In the genomic region with DNA sequence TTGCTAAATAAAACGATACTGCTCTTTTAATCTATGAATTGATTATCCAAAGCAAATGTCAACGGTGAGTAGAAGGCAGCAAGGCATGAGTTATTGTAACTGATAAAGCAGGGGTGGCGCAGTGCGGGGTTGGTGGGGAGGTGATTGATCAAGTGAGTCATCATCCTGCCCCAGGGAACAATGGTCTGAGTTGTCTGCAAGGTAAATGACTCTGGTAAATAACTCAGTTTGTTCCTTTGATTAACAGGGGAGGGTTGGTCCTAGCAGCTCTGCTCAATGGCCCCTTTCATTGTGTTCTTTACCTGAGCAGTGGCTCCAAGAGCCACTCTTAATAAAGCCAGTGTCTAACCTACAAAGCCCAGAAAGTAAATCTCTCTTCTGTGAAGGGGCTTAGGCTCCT, we compare ENCODE assay signal across 8 cellular contexts.
DNase-seq lines count a peak whose midpoint lies in the region; ATAC-seq, FAIRE-seq and TF ChIP-seq lines count a peak whose summit lies in the region.
"Not testable (repeated sequence)": the region's sequence is repeated elsewhere in the genome, so short reads cannot be mapped to it uniquely, and the experiment has no call there.

No MANE protein-coding gene starts in this region.

- intact Hi-C loops in HepG2 (cut with micrococcal nuclease; ENCODE audit: unreplicated experiment), result loop anchor here (1.0 kb wide), 1 partner anchor 10 kb away; no protein-coding TSS in a partner anchor

- not testable (repeated sequence) for H3K27ac Mint-ChIP-seq in WTC11
- H3K27ac Mint-ChIP-seq in progenitor cell of endocrine pancreas, result peak overlapping the region; percentile 95
- H3K27ac Mint-ChIP-seq in type B pancreatic cell, result peak overlapping the region; percentile 29

- TF ChIP-seq EP300 in HepG2 (IDR thresholded peaks at IDR 0.05; ENCODE audit: low read depth in 2 of 2, low read length in 2 of 2), result peak in 1 of 2 experiments; percentile 36; a peak in 1 of 4 replicates
- TF ChIP-seq EP300 in HepG2 (CRISPR knock-in tag; IDR thresholded peaks at IDR 0.05; ENCODE audit: borderline replicate concordance), result not testable (repeated sequence)

- DNase-seq in ELF-1 (ENCODE audit: low read depth, low spot score) (peak; percentile 60), NCI-H69 (lab: John Stamatoyannopoulos, UW) (peak; percentile 45), foreskin keratinocyte (peak in 1 of 2 donors; percentile 29), HepG2 (ENCODE audit: low spot score) (peak; percentile 95), progenitor cell of endocrine pancreas (ENCODE audit: low spot score, unreplicated experiment) (peak; percentile 16)
- not testable (repeated sequence) for DNase-seq in WTC11 (ENCODE audit: low spot score); type B pancreatic cell (ENCODE audit: extremely low spot score, unreplicated experiment)

- CTCF ChIA-PET in WTC11 (lab: Charles Lee); HepG2 (lab: Yijun Ruan, JAX; ENCODE audit: low intra/inter-chr PET ratio, low total read pairs): not testable (repeated sequence)

- not testable (repeated sequence) for ATAC-seq in WTC11
- ATAC-seq in foreskin keratinocyte, result peak; percentile 57
- ATAC-seq in HepG2, result peak; percentile 99

- H3K27ac ChIP-seq in HUES48 (ENCODE audit: low read depth, low read length), result peak overlapping the region; percentile 54
- H3K27ac ChIP-seq in foreskin keratinocyte, result not testable (repeated sequence)
- peak overlapping the region; percentile 72 for H3K27ac ChIP-seq in HepG2 (ENCODE audit: extremely low read length, insufficient read depth, low read length)

- H3K79me2 ChIP-seq in HepG2 (ENCODE audit: insufficient read depth, low read length), result not testable (repeated sequence)

- not testable (repeated sequence) for TF ChIP-seq CTCF in WTC11 (IDR thresholded peaks at IDR 0.05); HepG2 (CRISPR knock-in tag; IDR thresholded peaks at IDR 0.05); progenitor cell of endocrine pancreas (IDR thresholded peaks at IDR 0.05; ENCODE audit: unreplicated experiment); type B pancreatic cell (conservative IDR thresholded peaks at IDR 0.05)
- peak; percentile 2 for TF ChIP-seq CTCF in foreskin keratinocyte (conservative IDR thresholded peaks at IDR 0.05)

- not testable (repeated sequence) for H3K9ac ChIP-seq in HUES48 (ENCODE audit: low read depth, low read length); HepG2 (ENCODE audit: insufficient read depth, low read depth, low read length)

- in situ Hi-C loops in HepG2 (cut with HindIII; ENCODE audit: extremely low pct_ligation_motif_present, low pct_unique_long_range_greater_than_20kb), result not testable (repeated sequence)

- POLR2A ChIA-PET in WTC11 (lab: Charles Lee), result not testable (repeated sequence)
- POLR2A ChIA-PET in HepG2 (lab: Yijun Ruan, JAX), result interaction anchor here (1.4 to 1.5 kb wide), 2 partner anchors 10 to 30 kb away, joined by 3 to 8 read pairs; no protein-coding TSS in a partner anchor

- TF ChIP-seq RAD21 in HepG2 (CRISPR knock-in tag; IDR thresholded peaks at IDR 0.05), result 0 out of 2 replicates have a peak, but pooled peaks have one; percentile 12

- not testable (repeated sequence) for H3K4me3 ChIP-seq in HUES48 (ENCODE audit: low read depth, low read length); HepG2 (replicated peaks in 1 of 3; ENCODE audit: insufficient read depth in 1 of 3, low read depth in 2 of 3, low read length in 3 of 3)

- FAIRE-seq in HepG2 (lab: Jason Lieb, UNC), result peak; percentile 79

- H3K36me3 Mint-ChIP-seq in WTC11; progenitor cell of endocrine pancreas (ENCODE audit: insufficient read depth); type B pancreatic cell: not testable (repeated sequence)

- not testable (repeated sequence) for H3K4me3 Mint-ChIP-seq in WTC11
- H3K4me3 Mint-ChIP-seq in progenitor cell of endocrine pancreas (ENCODE audit: low read depth) (peak overlapping the region; percentile 29), type B pancreatic cell (peak overlapping the region; percentile 39)

- H3K4me1 Mint-ChIP-seq in WTC11 (peaks cover 14% of the 10 kb centered on the region), progenitor cell of endocrine pancreas (ENCODE audit: low read depth) (peaks cover 33% of the 10 kb centered on the region), type B pancreatic cell (ENCODE audit: unreplicated experiment) (peaks cover 10% of the 10 kb centered on the region)

- H3K9me3 Mint-ChIP-seq in WTC11; progenitor cell of endocrine pancreas (ENCODE audit: low read depth); type B pancreatic cell: not testable (repeated sequence)

- H4K20me1 ChIP-seq in HepG2 (ENCODE audit: insufficient read depth, low read length), result not testable (repeated sequence)

- not testable (repeated sequence) for H3K27me3 Mint-ChIP-seq in WTC11 (ENCODE audit: low read depth); progenitor cell of endocrine pancreas; type B pancreatic cell

- TF ChIP-seq POLR2A in HepG2 (IDR thresholded peaks at IDR 0.05; ENCODE audit: insufficient read depth in 1 of 2, low read depth in 2 of 2, low read length in 2 of 2), result not testable (repeated sequence)

- not testable (repeated sequence) for H3K4me1 ChIP-seq in HUES48 (ENCODE audit: control insufficient read depth, insufficient read depth, low read length); foreskin keratinocyte
- peaks cover 45% of the 10 kb centered on the region for H3K4me1 ChIP-seq in HepG2 (ENCODE audit: insufficient read depth, low read length)

- not testable (repeated sequence) for H3K9me3 ChIP-seq in HUES48 (ENCODE audit: control insufficient read depth, insufficient read depth, low read length); HepG2 (ENCODE audit: low read length)

- not testable (repeated sequence) for BruUV-seq in HepG2 (replicated peaks; lab: Mats Ljungman, UMichigan)

- not testable (repeated sequence) for H3K27me3 ChIP-seq in HUES48 (ENCODE audit: control insufficient read depth, insufficient read depth, low read length); foreskin keratinocyte; HepG2 (ENCODE audit: control insufficient read depth in 1 of 2, insufficient read depth in 2 of 2, low read length in 2 of 2)

- WGBS in HepG2 (ENCODE audit: low lambda C conversion rate), result 7% methylated on average over 3 of the region's 4 CpGs

- peak overlapping the region; percentile 47 for H3K4me2 ChIP-seq in HepG2 (ENCODE audit: low read depth, low read length)

- not testable (repeated sequence) for H2AFZ ChIP-seq in HepG2 (ENCODE audit: low read length)

- H3K36me3 ChIP-seq in HUES48 (ENCODE audit: control insufficient read depth, insufficient read depth, low read length); HepG2 (replicated peaks in 1 of 2; ENCODE audit: control insufficient read depth in 1 of 2, insufficient read depth in 2 of 2, low read length in 2 of 2): not testable (repeated sequence)

TF ChIP-seq in WTC11, 78 proteins besides CTCF, POLR2A, EP300 and RAD21:
- TF ChIP-seq GABPB1 (CRISPR knock-in tag; IDR thresholded peaks at IDR 0.05), result peak; percentile 31; the same call in 1 of the 2 replicates

TF ChIP-seq in HepG2, 621 proteins besides CTCF, POLR2A, EP300 and RAD21 (continues in another document):
- TF ChIP-seq, protein P1, sequence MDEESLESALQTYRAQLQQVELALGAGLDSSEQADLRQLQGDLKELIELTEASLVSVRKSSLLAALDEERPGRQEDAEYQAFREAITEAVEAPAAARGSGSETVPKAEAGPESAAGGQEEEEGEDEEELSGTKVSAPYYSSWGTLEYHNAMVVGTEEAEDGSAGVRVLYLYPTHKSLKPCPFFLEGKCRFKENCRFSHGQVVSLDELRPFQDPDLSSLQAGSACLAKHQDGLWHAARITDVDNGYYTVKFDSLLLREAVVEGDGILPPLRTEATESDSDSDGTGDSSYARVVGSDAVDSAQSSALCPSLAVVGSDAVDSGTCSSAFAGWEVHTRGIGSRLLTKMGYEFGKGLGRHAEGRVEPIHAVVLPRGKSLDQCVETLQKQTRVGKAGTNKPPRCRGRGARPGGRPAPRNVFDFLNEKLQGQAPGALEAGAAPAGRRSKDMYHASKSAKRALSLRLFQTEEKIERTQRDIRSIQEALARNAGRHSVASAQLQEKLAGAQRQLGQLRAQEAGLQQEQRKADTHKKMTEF (CRISPR knock-in tag; IDR thresholded peaks at IDR 0.05), result 0 out of 2 replicates have a peak, but pooled peaks have one; percentile 20
- TF ChIP-seq HDAC2 (CRISPR knock-in tag; IDR thresholded peaks at IDR 0.05) (peak; percentile 49; the same call in 1 of the 2 replicates), SOX13 (IDR thresholded peaks at IDR 0.05) (peak; percentile 83), SOX13 (CRISPR knock-in tag; conservative IDR thresholded peaks at IDR 0.05 in 1 of 2, IDR thresholded peaks at IDR 0.05 in 1 of 2) (peak in 1 of 2 experiments; percentile 96; a peak in 2 of 4 replicates), DPF2 (CRISPR knock-in tag; IDR thresholded peaks at IDR 0.05; ENCODE audit: borderline replicate concordance, low read depth) (peak; percentile 63; the same call in 1 of the 2 replicates), HOXD1 (CRISPR knock-in tag; IDR thresholded peaks at IDR 0.05) (peak; percentile 56; the same call in 1 of the 2 replicates), RCOR2 (CRISPR knock-in tag; IDR thresholded peaks at IDR 0.05) (0 out of 2 replicates have a peak, but pooled peaks have one; percentile 19), SOX6 (CRISPR knock-in tag; IDR thresholded peaks at IDR 0.05) (peak; percentile 97), NR2F6 (CRISPR knock-in tag; IDR thresholded peaks at IDR 0.05) (0 out of 2 replicates have a peak, but pooled peaks have one; percentile 17), FOXP1 (IDR thresholded peaks at IDR 0.05) (0 out of 2 replicates have a peak, but pooled peaks have one; percentile 35), FOXP1 (CRISPR knock-in tag; IDR thresholded peaks at IDR 0.05) (peak; percentile 87), GATAD2A (CRISPR knock-in tag; IDR thresholded peaks at IDR 0.05) (peak; percentile 39), JUN (CRISPR knock-in tag; IDR thresholded peaks at IDR 0.05) (peak; percentile 37; the same call in 1 of the 2 replicates), SALL1 (CRISPR knock-in tag; IDR thresholded peaks at IDR 0.05) (peak; percentile 75), ETV5 (CRISPR knock-in tag; IDR thresholded peaks at IDR 0.05; ENCODE audit: borderline replicate concordance) (peak; percentile 49; the same call in 1 of the 2 replicates), SAP130 (CRISPR knock-in tag; IDR thresholded peaks at IDR 0.05; ENCODE audit: low read depth) (peak; percentile 67; the same call in 1 of the 2 replicates)
- not testable (repeated sequence) for TF ChIP-seq SOX6, NR2F6 (IDR thresholded peaks at IDR 0.05)
